In genomic region chr4:8616831-8617230, GRCh38 we compare ENCODE assay signal across 18 cellular contexts. TPM values are rescaled to one million over a fixed set of nuclear protein-coding genes. Genes with fewer than 3 reads are reported as not detected.
DNase-seq lines count a peak whose midpoint lies in the region; ATAC-seq and TF ChIP-seq lines count a peak whose summit lies in the region.
"Had no signal": no experiment of that assay in that cellular context is flagged by ENCODE, and none has a peak within 500 bp of the region (broad histone marks: within the 10 kb centered on the region; RNA-seq: fewer than 3 reads in every experiment).

No MANE protein-coding gene starts in this region.

- WGBS in right cardiac atrium, result 69% methylated on average over 16 of the region's 16 CpGs
- 79 to 85% methylated on average over 12 to 16 of the region's 16 CpGs for WGBS in testis, 2 donors

- H3K4me1 ChIP-seq in BLaER1 (peaks cover 48% of the 10 kb centered on the region), right cardiac atrium (ENCODE audit: control insufficient read depth, insufficient read depth, low read length) (no peaks in the 10 kb centered on the region), testis (no peaks in the 10 kb centered on the region)

- H3K27ac ChIP-seq in BLaER1 (no peak overlapping the region), right cardiac atrium (ENCODE audit: low read length) (no peak overlapping the region), testis (no peak overlapping the region)
- H3K27ac ChIP-seq: BLaER1 treated with 17β-estradiol and CSF1 and Interleukin-3, amounts not matched to agents 10 nM and 100 nM had no signal

- H3K36me3 ChIP-seq in BLaER1, result no peaks in the 10 kb centered on the region
- no peaks in the 10 kb centered on the region for H3K36me3 ChIP-seq in testis (ENCODE audit: low read depth, missing control alignments)
- H3K36me3 ChIP-seq: BLaER1 treated with 17β-estradiol and CSF1 and Interleukin-3, amounts not matched to agents 10 nM and 100 nM had no signal

- H3K4me3 ChIP-seq in BLaER1, result no peak overlapping the region
- no peak overlapping the region for H3K4me3 ChIP-seq in right cardiac atrium (ENCODE audit: low read length)
- H3K4me3 ChIP-seq in testis, result no peak overlapping the region
- H3K4me3 ChIP-seq: BLaER1 treated with 17β-estradiol and CSF1 and Interleukin-3, amounts not matched to agents 10 nM and 100 nM had no signal

- no peak overlapping the region for H3K9ac ChIP-seq in BLaER1
- H3K9ac ChIP-seq: BLaER1 treated with 17β-estradiol and CSF1 and Interleukin-3, amounts not matched to agents 10 nM and 100 nM had no signal

- no peak for TF ChIP-seq CTCF in testis (IDR thresholded peaks at IDR 0.05)

- H3K27me3 ChIP-seq in BLaER1, result peaks cover 19% of the 10 kb centered on the region
- H3K27me3 ChIP-seq in right cardiac atrium (ENCODE audit: control insufficient read depth, insufficient read depth), result no peaks in the 10 kb centered on the region
- no peaks in the 10 kb centered on the region for H3K27me3 ChIP-seq in testis

- no peak for TF ChIP-seq POLR2A in testis (IDR thresholded peaks at IDR 0.05)

- H3K9me3 ChIP-seq in BLaER1, result no peaks in the 10 kb centered on the region
- H3K9me3 ChIP-seq in right cardiac atrium (ENCODE audit: control insufficient read depth, low read length), result no peaks in the 10 kb centered on the region
- H3K9me3 ChIP-seq in testis, result no peaks in the 10 kb centered on the region
- H3K9me3 ChIP-seq: BLaER1 treated with 17β-estradiol and CSF1 and Interleukin-3, amounts not matched to agents 10 nM and 100 nM had no signal

- H4K20me1 ChIP-seq in BLaER1, result no peaks in the 10 kb centered on the region

- ATAC-seq in Right ventricle myocardium superior (ENCODE audit: poor library complexity), result no peak
- no peak for ATAC-seq in left ventricle myocardium superior
- no peak for ATAC-seq in right cardiac atrium
- ATAC-seq in HG03460 (IDR thresholded peaks at IDR 0.05; ENCODE audit: unreplicated experiment), result no peak

- DNase-seq in Right ventricle myocardium superior, result peak; percentile 17
- DNase-seq in left ventricle myocardium superior, result no peak
- DNase-seq in right cardiac atrium, result peak in 2 of 3 donors; percentile 29 to 30
- DNase-seq in posterior vena cava (ENCODE audit: low spot score), result peak; percentile 62
- DNase-seq in NCI-H1105 (lab: John Stamatoyannopoulos, UW), result no peak
- DNase-seq in testis, result no peak
- DNase-seq: 8988T; AML-193; Calu3; CD4-positive, CD25-positive, alpha-beta regulatory T cell; DMS 273 treated with DMSO at 0.1 percent for 48 hours; HCEC 1CT; HFFc6 had no signal

- intact Hi-C loops in Right ventricle myocardium superior (cut with DNase I), result no loop called here
- intact Hi-C loops in left ventricle myocardium superior (cut with micrococcal nuclease), result no loop called here
- intact Hi-C loops in right cardiac atrium (cut with DNase I), result loop anchor here in 1 of 4 donors (10.0 kb wide), 1 partner anchor 298 kb away; no protein-coding TSS in a partner anchor
- intact Hi-C loops in posterior vena cava (cut with DNase I), result no loop called here
- intact Hi-C loops in testis (cut with DNase I; ENCODE audit: low total_unique reads), result no loop called here

- H3K4me2 ChIP-seq in BLaER1, result peak overlapping the region; percentile 81; the same call in 1 of the 2 replicates

RNA-seq across cellular contexts. Expression of gene CPZ, which starts 24.3 kb away (rescaled TPM):
- total RNA-seq in Right ventricle myocardium superior, result not detected
- 1.2 TPM for total RNA-seq in left ventricle myocardium superior
- 1 to 10 TPM in 3 of 4 donors, under 1 TPM in 1; 0.34 to 1.3 (median 1.1) TPM for total RNA-seq in right cardiac atrium
- polyA plus RNA-seq in right cardiac atrium, result 1.5 TPM
- total RNA-seq in posterior vena cava, result 10 to 100 TPM in 1 of 2 donors, 1 to 10 TPM in 1; 5.3 to 15.6 TPM
- total RNA-seq in testis, result 10 to 100 TPM in 1 of 2 donors, 1 to 10 TPM in 1; 2.0 to 10.2 TPM
- polyA plus RNA-seq in testis (ENCODE audit: insufficient read depth, low read depth, low replicate concordance), result 21.9 TPM
- total RNA-seq: Calu3; CD4-positive, CD25-positive, alpha-beta regulatory T cell had no signal
- polyA plus RNA-seq: CD4-positive, CD25-positive, alpha-beta regulatory T cell had no signal

RNA-seq across cellular contexts. Expression of gene GPR78, which starts 36.6 kb away (rescaled TPM):
- total RNA-seq in Right ventricle myocardium superior, result not detected
- not detected for total RNA-seq in left ventricle myocardium superior
- under 1 TPM in 1 of 4 donors, not detected in 3; 0.12 TPM for total RNA-seq in right cardiac atrium
- polyA plus RNA-seq in right cardiac atrium, result 0.09 TPM
- under 1 TPM; 0.09 to 0.10 TPM for total RNA-seq in posterior vena cava
- under 1 TPM; 0.39 to 0.99 TPM for total RNA-seq in testis
- polyA plus RNA-seq in testis (ENCODE audit: insufficient read depth, low read depth, low replicate concordance), result 0.34 TPM
- total RNA-seq: Calu3; CD4-positive, CD25-positive, alpha-beta regulatory T cell; Daoy; H4 had no signal
- polyA plus RNA-seq: CD4-positive, CD25-positive, alpha-beta regulatory T cell had no signal

Comparison
In these comparisons a context has a peak if more than half of its experiments do, and no peak if none do; other contexts are left out.
1. DNase-seq: peak in Right ventricle myocardium superior (single experiment), right cardiac atrium (2 of 3) and posterior vena cava (single experiment); none in left ventricle myocardium superior (single experiment), NCI-H1105 (single experiment) and testis (single experiment).